In genomic region chr3:141644931-141645330, GRCh38 we compare ENCODE assay signal across 8 cellular contexts.
A peak's percentile ranks its signal among the peaks of the same experiment; 100 is the strongest.
DNase-seq lines count a peak whose midpoint lies in the region; ATAC-seq and TF ChIP-seq lines count a peak whose summit lies in the region.

No MANE protein-coding gene starts in this region.

- no peak overlapping the region for H3K27ac ChIP-seq in right atrium auricular region

- H3K9me3 Mint-ChIP-seq in activated naive CD8-positive, alpha-beta T cell treated with anti-CD3 and anti-CD28 coated beads for 36 hours: no peaks in the 10 kb centered on the region

- ATAC-seq in HG03469 (IDR thresholded peaks at IDR 0.05; ENCODE audit: unreplicated experiment): no peak

- H3K27ac Mint-ChIP-seq in activated naive CD8-positive, alpha-beta T cell treated with anti-CD3 and anti-CD28 coated beads for 36 hours: no peak overlapping the region

- no peaks in the 10 kb centered on the region for H3K36me3 Mint-ChIP-seq in activated naive CD8-positive, alpha-beta T cell treated with anti-CD3 and anti-CD28 coated beads for 36 hours

- no peaks in the 10 kb centered on the region for H3K9me3 ChIP-seq in BE2C
- no peaks in the 10 kb centered on the region for H3K9me3 ChIP-seq in right atrium auricular region

- H3K27me3 Mint-ChIP-seq in activated naive CD8-positive, alpha-beta T cell treated with anti-CD3 and anti-CD28 coated beads for 36 hours: no peaks in the 10 kb centered on the region

- no peaks in the 10 kb centered on the region for H3K4me1 Mint-ChIP-seq in activated naive CD8-positive, alpha-beta T cell treated with anti-CD3 and anti-CD28 coated beads for 36 hours

- H3K4me1 ChIP-seq in BE2C (peaks cover 3% of the 10 kb centered on the region; the same call in 1 of the 2 replicates), right atrium auricular region (no peaks in the 10 kb centered on the region)

- H3K27me3 ChIP-seq in BE2C (no peaks in the 10 kb centered on the region), right atrium auricular region (no peaks in the 10 kb centered on the region)

- no peak overlapping the region for H3K4me3 Mint-ChIP-seq in activated naive CD8-positive, alpha-beta T cell treated with anti-CD3 and anti-CD28 coated beads for 36 hours

- H3K36me3 ChIP-seq in BE2C (no peaks in the 10 kb centered on the region), right atrium auricular region (no peaks in the 10 kb centered on the region)

- TF ChIP-seq CTCF in BE2C (IDR thresholded peaks at IDR 0.05; ENCODE audit: low read depth, low read length) (peak; percentile 83), right atrium auricular region (IDR thresholded peaks at IDR 0.05) (peak; percentile 40 to 64)

- H3K4me3 ChIP-seq in BE2C (ENCODE audit: low read depth, low read length): no peak overlapping the region
- H3K4me3 ChIP-seq in right atrium auricular region: no peak overlapping the region

- DNase-seq in BE2C (peak; percentile 81), GM19238 (ENCODE audit: insufficient read length, low spot score) (peak; percentile 50), HUDEP-2 (lab: John Stamatoyannopoulos, UW; ENCODE audit: unreplicated experiment in 76 of 76) (peak in 62 of 76 experiments; percentile 11 to 81 (median 54)), SW480 (ENCODE audit: low spot score) (peak; percentile 36), right atrium auricular region (ENCODE audit: low spot score) (peak; percentile 78)
- DNase-seq in activated naive CD8-positive, alpha-beta T cell treated with anti-CD3 and anti-CD28 coated beads for 36 hours: peak; percentile 62
- DNase-seq in stimulated activated CD4-positive, alpha-beta T cell treated with anti-CD3 and anti-CD28 coated beads, Interleukin-12 subunit alpha, Interleukin-12 subunit beta, amount 100 ng/mL, for 4 hours: peak; percentile 64
